8 cellular contexts compared by ENCODE assay signal in genomic region chr1:234963180-234963903, GRCh38.
DNase-seq lines count a peak whose midpoint lies in the region; ATAC-seq, FAIRE-seq and TF ChIP-seq lines count a peak whose summit lies in the region.

No MANE protein-coding gene starts in this region.

- peak overlapping the region; percentile 27 to 38 for H3K27ac ChIP-seq in esophagus (ENCODE audit: low read depth in 2 of 2, low read length in 1 of 2)
- peak overlapping the region; percentile 99 for H3K27ac ChIP-seq in osteoblast (ENCODE audit: low read depth, low read length)
- peak overlapping the region; percentile 89 for H3K27ac ChIP-seq in thymus (ENCODE audit: low read depth)

- H3K4me1 ChIP-seq in esophagus (ENCODE audit: control insufficient read depth in 2 of 2, insufficient read depth in 2 of 2, low read length in 1 of 2) (peaks cover 0 to 15% of the 10 kb centered on the region in 2 donors), osteoblast (ENCODE audit: insufficient read depth, low read length) (peaks cover 48% of the 10 kb centered on the region), thymus (ENCODE audit: control insufficient read depth, insufficient read depth, low read length) (peaks cover 35% of the 10 kb centered on the region)

- TF ChIP-seq CTCF in osteoblast (IDR thresholded peaks at IDR 0.05; ENCODE audit: extremely low read depth, low read depth, low read length): no peak

- TF ChIP-seq POLR2A in GM12891 (IDR thresholded peaks at IDR 0.05; ENCODE audit: low read depth, low read length): no peak

- no peaks in the 10 kb centered on the region for H3K79me2 ChIP-seq in osteoblast (ENCODE audit: insufficient read depth, low read length)

- H2AFZ ChIP-seq in osteoblast (ENCODE audit: low read length): no peak overlapping the region

- H3K27me3 ChIP-seq in esophagus (ENCODE audit: control insufficient read depth in 1 of 2, insufficient read depth in 2 of 2, low read length in 2 of 2): no peaks in the 10 kb centered on the region
- no peaks in the 10 kb centered on the region for H3K27me3 ChIP-seq in osteoblast (ENCODE audit: insufficient read depth, low read length)
- H3K27me3 ChIP-seq in thymus (ENCODE audit: control insufficient read depth, insufficient read depth): no peaks in the 10 kb centered on the region

- H3K4me3 ChIP-seq in esophagus (ENCODE audit: low read depth in 1 of 2, low read length in 2 of 2): no peak overlapping the region
- peak overlapping the region; percentile 51 for H3K4me3 ChIP-seq in osteoblast (ENCODE audit: insufficient read depth, low read length)
- peak overlapping the region; percentile 27 for H3K4me3 ChIP-seq in thymus (ENCODE audit: low read length)

- ATAC-seq in HG02798 (IDR thresholded peaks at IDR 0.05; ENCODE audit: poor library complexity, unreplicated experiment): peak; percentile 93

- H3K36me3 ChIP-seq in esophagus (ENCODE audit: control insufficient read depth in 2 of 2, insufficient read depth in 2 of 2, low read length in 1 of 2) (no peaks in the 10 kb centered on the region), osteoblast (ENCODE audit: insufficient read depth, low read length) (no peaks in the 10 kb centered on the region), thymus (ENCODE audit: control insufficient read depth, insufficient read depth) (no peaks in the 10 kb centered on the region)

- FAIRE-seq in GM12891 (lab: Jason Lieb, UNC): peak; percentile 62

- DNase-seq in GM12891 (ENCODE audit: insufficient read length, low spot score) (no peak), osteoblast (ENCODE audit: insufficient read length, low spot score, missing footprints) (peak; percentile 94), ecto neural progenitor cell (ENCODE audit: low spot score) (no peak)
- peak; percentile 92 for DNase-seq in NK-92 treated with Interleukin-12 subunit alpha and Interleukin-12 subunit beta, amount 100 ng/mL, for 24 hours (lab: John Stamatoyannopoulos, UW)
- peak; percentile 87 for DNase-seq in activated CD8-positive, alpha-beta memory T cell treated with anti-CD3 and anti-CD28 coated beads, Interleukin-2, amount 50 U/mL, for 4 hours

- H3K9me3 ChIP-seq in esophagus (ENCODE audit: control insufficient read depth in 2 of 2, insufficient read depth in 1 of 2, low read depth in 1 of 2, low read length in 1 of 2): no peaks in the 10 kb centered on the region
- no peaks in the 10 kb centered on the region for H3K9me3 ChIP-seq in osteoblast (ENCODE audit: low read depth, low read length)
- no peaks in the 10 kb centered on the region for H3K9me3 ChIP-seq in thymus (ENCODE audit: control insufficient read depth)

- WGBS in esophagus, 2 donors: 40 to 57% methylated on average over 15 of the region's 15 CpGs
- WGBS in thymus: 6% methylated on average over 15 of the region's 15 CpGs

- H3K4me2 ChIP-seq in osteoblast (ENCODE audit: insufficient read depth, low read length): peak overlapping the region; percentile 80

- no peaks in the 10 kb centered on the region for H4K20me1 ChIP-seq in osteoblast (ENCODE audit: insufficient read depth, low read length)

TF ChIP-seq in GM12891, 5 proteins besides CTCF, POLR2A, EP300 and RAD21:
- TF ChIP-seq POU2F2 (IDR thresholded peaks at IDR 0.05; ENCODE audit: low read depth, low read length): peak; percentile 85
- TF ChIP-seq POLR2AphosphoS5 (IDR thresholded peaks at IDR 0.05; ENCODE audit: low read depth, low read length): no peak
- peak; percentile 81 for TF ChIP-seq SPI1 (IDR thresholded peaks at IDR 0.05; ENCODE audit: low read depth, low read length)

Comparison
In these comparisons a context has a peak if more than half of its experiments do, and no peak if none do; other contexts are left out.
1. DNase-seq: peak in NK-92 treated with Interleukin-12 subunit alpha and Interleukin-12 subunit beta, amount 100 ng/mL, for 24 hours (single experiment), activated CD8-positive, alpha-beta memory T cell treated with anti-CD3 and anti-CD28 coated beads, Interleukin-2, amount 50 U/mL, for 4 hours (single experiment) and osteoblast (single experiment); none in GM12891 (single experiment) and ecto neural progenitor cell (single experiment).
2. H3K27ac ChIP-seq: peak in every context shown above with its lines; median percentile 99 in osteoblast; 89 in thymus; 32 in esophagus.
3. H3K4me3 ChIP-seq: peak in osteoblast (single experiment) and thymus (single experiment); none in esophagus (0 of 2).